ENCODE assay signal across 9 cellular contexts in genomic region chr1:152112101-152112884, GRCh38. TPM values are rescaled to one million over a fixed set of nuclear protein-coding genes. Genes with fewer than 3 reads are reported as not detected.
DNase-seq lines count a peak whose midpoint lies in the region; ATAC-seq and TF ChIP-seq lines count a peak whose summit lies in the region.
"Had no signal": no experiment of that assay in that cellular context is flagged by ENCODE, and none has a peak within 500 bp of the region (broad histone marks: within the 10 kb centered on the region; RNA-seq: fewer than 3 reads in every experiment).

No MANE protein-coding gene starts in this region.

- H3K27me3 Mint-ChIP-seq in activated naive CD4-positive, alpha-beta T cell treated with anti-CD3 and anti-CD28 coated beads for 36 hours (ENCODE audit: low read depth): peaks cover 25% of the 10 kb centered on the region

- 3% methylated on average over 53 of the region's 53 CpGs for WGBS in thymus
- WGBS in ovary, 3 donors: 1 to 2% (median 2%) methylated on average over 52 to 53 of the region's 53 CpGs

- intact Hi-C loops in activated naive CD4-positive, alpha-beta T cell treated with anti-CD3 and anti-CD28 coated beads for 36 hours (cut with micrococcal nuclease): no loop called here
- intact Hi-C loops in ovary (cut with DNase I): no loop called here

- no peak overlapping the region for H3K4me3 Mint-ChIP-seq in activated naive CD4-positive, alpha-beta T cell treated with anti-CD3 and anti-CD28 coated beads for 36 hours
- H3K4me3 Mint-ChIP-seq: brain had no signal

- no peak for ATAC-seq in GM21447 (IDR thresholded peaks at IDR 0.05; ENCODE audit: unreplicated experiment)

- no peak overlapping the region for H3K27ac ChIP-seq in right atrium auricular region
- no peak overlapping the region for H3K27ac ChIP-seq in thymus (ENCODE audit: low read depth)
- H3K27ac ChIP-seq in ovary: no peak overlapping the region

- H3K27me3 ChIP-seq in right atrium auricular region: peaks cover 36 to 38% of the 10 kb centered on the region in 2 donors
- H3K27me3 ChIP-seq in thymus (ENCODE audit: control insufficient read depth, insufficient read depth): peaks cover 77% of the 10 kb centered on the region
- no peaks in the 10 kb centered on the region for H3K27me3 ChIP-seq in ovary

- H3K27ac Mint-ChIP-seq in activated naive CD4-positive, alpha-beta T cell treated with anti-CD3 and anti-CD28 coated beads for 36 hours: no peak overlapping the region
- H3K27ac Mint-ChIP-seq: brain had no signal

- CTCF ChIA-PET in activated naive CD4-positive, alpha-beta T cell treated with anti-CD3 and anti-CD28 coated beads for 36 hours (lab: Charles Lee): interaction anchor here (0.6 to 3.0 kb wide), 7 partner anchors 16 to 346 kb away, joined by 3 to 26 read pairs (median 4); no protein-coding TSS in a partner anchor

- H3K4me3 ChIP-seq in right atrium auricular region: peak overlapping the region; percentile 5 to 50
- peak overlapping the region; percentile 11 for H3K4me3 ChIP-seq in thymus (ENCODE audit: low read length)
- H3K4me3 ChIP-seq in ovary: no peak overlapping the region

- H3K9me3 ChIP-seq in right atrium auricular region (peaks cover 0 to 20% of the 10 kb centered on the region in 2 donors), thymus (ENCODE audit: control insufficient read depth) (peaks cover 34% of the 10 kb centered on the region), ovary (peaks cover 0 to 11% of the 10 kb centered on the region in 2 donors)

- TF ChIP-seq POLR2A in ovary (IDR thresholded peaks at IDR 0.05): no peak

- H3K36me3 ChIP-seq in right atrium auricular region: no peaks in the 10 kb centered on the region
- no peaks in the 10 kb centered on the region for H3K36me3 ChIP-seq in thymus (ENCODE audit: control insufficient read depth, insufficient read depth)
- H3K36me3 ChIP-seq in ovary: no peaks in the 10 kb centered on the region

- no peaks in the 10 kb centered on the region for H3K36me3 Mint-ChIP-seq in activated naive CD4-positive, alpha-beta T cell treated with anti-CD3 and anti-CD28 coated beads for 36 hours (ENCODE audit: low read depth)
- H3K36me3 Mint-ChIP-seq: brain had no signal

- TF ChIP-seq EP300 in ovary (IDR thresholded peaks at IDR 0.05): no peak

- peaks cover 4% of the 10 kb centered on the region for H3K4me1 Mint-ChIP-seq in activated naive CD4-positive, alpha-beta T cell treated with anti-CD3 and anti-CD28 coated beads for 36 hours (ENCODE audit: low read depth)
- H3K4me1 Mint-ChIP-seq: brain had no signal

- TF ChIP-seq CTCF in right atrium auricular region (IDR thresholded peaks at IDR 0.05) (no peak), ovary (IDR thresholded peaks at IDR 0.05) (no peak)

- DNase-seq in activated naive CD4-positive, alpha-beta T cell treated with anti-CD3 and anti-CD28 coated beads for 36 hours: peak; percentile 22
- DNase-seq in activated naive CD4-positive, alpha-beta T cell treated with Interleukin-2 at 50 U/mL for 16 hours: no peak
- DNase-seq in RPMI8226 (peak; percentile 57), right atrium auricular region (ENCODE audit: low spot score) (no peak), NAMALWA (ENCODE audit: low spot score) (no peak), ovary (no peak)

- peaks cover 0 to 53% of the 10 kb centered on the region in 2 donors for H3K4me1 ChIP-seq in right atrium auricular region
- H3K4me1 ChIP-seq in thymus (ENCODE audit: control insufficient read depth, insufficient read depth, low read length): peaks cover 4% of the 10 kb centered on the region
- peaks cover 2% of the 10 kb centered on the region for H3K4me1 ChIP-seq in ovary (ENCODE audit: insufficient read depth)

- no peaks in the 10 kb centered on the region for H3K9me3 Mint-ChIP-seq in activated naive CD4-positive, alpha-beta T cell treated with anti-CD3 and anti-CD28 coated beads for 36 hours

RNA-seq across cellular contexts. Expression of gene TCHH, which starts 3.0 kb away (rescaled TPM):
- total RNA-seq in activated naive CD4-positive, alpha-beta T cell treated with anti-CD3 and anti-CD28 coated beads for 36 hours: not detected
- total RNA-seq in right atrium auricular region (under 1 TPM; 0.04 to 0.12 TPM), ovary (under 1 TPM in 6 of 7 donors, not detected in 1; 0.05 to 0.12 (median 0.09) TPM)
- polyA plus RNA-seq in thymus (1.4 TPM), ovary (under 1 TPM; 0.04 to 0.07 TPM)

RNA-seq across cellular contexts. Expression of gene TCHHL1, which starts 23.4 kb away (rescaled TPM):
- not detected for total RNA-seq in activated naive CD4-positive, alpha-beta T cell treated with anti-CD3 and anti-CD28 coated beads for 36 hours
- total RNA-seq in right atrium auricular region (not detected), ovary (not detected)
- polyA plus RNA-seq in thymus (0.16 TPM), ovary (not detected)

RNA-seq across cellular contexts. Expression of gene RPTN, which starts 46.7 kb away (rescaled TPM):
- not detected for total RNA-seq in activated naive CD4-positive, alpha-beta T cell treated with anti-CD3 and anti-CD28 coated beads for 36 hours
- not detected for total RNA-seq in right atrium auricular region
- polyA plus RNA-seq in thymus: 3.2 TPM
- total RNA-seq in ovary: not detected
- polyA plus RNA-seq in ovary: not detected

Comparison
In these comparisons a context has a peak if more than half of its experiments do, and no peak if none do; other contexts are left out.
1. DNase-seq: peak in activated naive CD4-positive, alpha-beta T cell treated with anti-CD3 and anti-CD28 coated beads for 36 hours (single experiment) and RPMI8226 (single experiment); none in activated naive CD4-positive, alpha-beta T cell treated with Interleukin-2 at 50 U/mL for 16 hours (single experiment), right atrium auricular region (single experiment), NAMALWA (single experiment) and ovary (0 of 5).